11 cellular contexts compared by ENCODE assay signal in genomic region chr3:114417682-114418081, GRCh38.
DNase-seq lines count a peak whose midpoint lies in the region; ATAC-seq and TF ChIP-seq lines count a peak whose summit lies in the region.
"Had no signal": no experiment of that assay in that cellular context is flagged by ENCODE, and none has a peak within 500 bp of the region (broad histone marks: within the 10 kb centered on the region; RNA-seq: fewer than 3 reads in every experiment).

No MANE protein-coding gene starts in this region.

- H3K4me3 Mint-ChIP-seq in activated CD8-positive, alpha-beta T cell treated with anti-CD3 and anti-CD28 coated beads for 36 hours, result no peak overlapping the region
- no peak overlapping the region for H3K4me3 Mint-ChIP-seq in activated CD8-positive, alpha-beta T cell treated with anti-CD3 and anti-CD28 coated beads, Interleukin-2, amount 10 ng/mL, durations not matched to agents 7 days and 5 days
- peak overlapping the region; percentile 54 for H3K4me3 Mint-ChIP-seq in activated naive CD8-positive, alpha-beta T cell treated with anti-CD3 and anti-CD28 coated beads, Interleukin-2, amount 50 U/mL, for 24 hours
- H3K4me3 Mint-ChIP-seq in stimulated activated naive CD8-positive, alpha-beta T cell treated with anti-CD3 and anti-CD28 coated beads, Interleukin-15, amount 100 ng/mL, for 72 hours, result peak overlapping the region; percentile 61 to 66

- intact Hi-C loops in activated CD8-positive, alpha-beta T cell treated with anti-CD3 and anti-CD28 coated beads for 36 hours (cut with micrococcal nuclease), result loop anchor here (1.0 to 5.0 kb wide), 3 partner anchors 34 to 205 kb away; no protein-coding TSS in a partner anchor

- no peaks in the 10 kb centered on the region for H3K36me3 Mint-ChIP-seq in activated CD8-positive, alpha-beta T cell treated with anti-CD3 and anti-CD28 coated beads for 36 hours (ENCODE audit: low read depth)
- H3K36me3 Mint-ChIP-seq in activated CD8-positive, alpha-beta T cell treated with anti-CD3 and anti-CD28 coated beads, Interleukin-2, amount 10 ng/mL, durations not matched to agents 7 days and 5 days (ENCODE audit: low read depth), result no peaks in the 10 kb centered on the region
- H3K36me3 Mint-ChIP-seq in activated naive CD8-positive, alpha-beta T cell treated with anti-CD3 and anti-CD28 coated beads, Interleukin-2, amount 50 U/mL, for 24 hours (ENCODE audit: low read depth), result no peaks in the 10 kb centered on the region
- H3K36me3 Mint-ChIP-seq: activated naive CD4-positive, alpha-beta T cell treated with anti-CD3 and anti-CD28 coated beads, Interleukin-2, amount 50 U/mL, for 72 hours had no signal

- CTCF ChIA-PET in activated CD8-positive, alpha-beta T cell treated with anti-CD3 and anti-CD28 coated beads for 36 hours (lab: Charles Lee), result interaction anchor here (0.7 to 11.0 kb wide), 27 partner anchors 9 to 411 kb away, joined by 3 to 175 read pairs (median 5); no protein-coding TSS in a partner anchor
- CTCF ChIA-PET in activated CD8-positive, alpha-beta T cell treated with anti-CD3 and anti-CD28 coated beads, Interleukin-2, amount 10 ng/mL, durations not matched to agents 7 days and 5 days (lab: Charles Lee), result interaction anchor here (1.0 to 11.6 kb wide), 23 partner anchors 9 to 573 kb away, joined by 3 to 252 read pairs (median 11); partner anchors contain the start of gene TIGIT

- POLR2A ChIA-PET in activated CD8-positive, alpha-beta T cell treated with anti-CD3 and anti-CD28 coated beads for 36 hours (lab: Charles Lee), result no interaction called here
- POLR2A ChIA-PET in activated CD8-positive, alpha-beta T cell treated with anti-CD3 and anti-CD28 coated beads, Interleukin-2, amount 10 ng/mL, durations not matched to agents 7 days and 5 days (lab: Charles Lee), result interaction anchor here (1.0 kb wide), 1 partner anchor 127 kb away, joined by 4 read pairs; no protein-coding TSS in a partner anchor

- H3K9me3 Mint-ChIP-seq in activated CD8-positive, alpha-beta T cell treated with anti-CD3 and anti-CD28 coated beads for 36 hours, result no peaks in the 10 kb centered on the region
- no peaks in the 10 kb centered on the region for H3K9me3 Mint-ChIP-seq in activated CD8-positive, alpha-beta T cell treated with anti-CD3 and anti-CD28 coated beads, Interleukin-2, amount 10 ng/mL, durations not matched to agents 7 days and 5 days (ENCODE audit: insufficient read depth)
- H3K9me3 Mint-ChIP-seq in activated naive CD8-positive, alpha-beta T cell treated with anti-CD3 and anti-CD28 coated beads, Interleukin-2, amount 50 U/mL, for 24 hours, result no peaks in the 10 kb centered on the region
- H3K9me3 Mint-ChIP-seq in stimulated activated naive CD8-positive, alpha-beta T cell treated with anti-CD3 and anti-CD28 coated beads, Interleukin-15, amount 100 ng/mL, for 72 hours, result no peaks in the 10 kb centered on the region
- H3K9me3 Mint-ChIP-seq: activated naive CD4-positive, alpha-beta T cell treated with anti-CD3 and anti-CD28 coated beads, Interleukin-2, amount 50 U/mL, for 72 hours had no signal

- peaks cover 44% of the 10 kb centered on the region for H3K4me1 Mint-ChIP-seq in activated CD8-positive, alpha-beta T cell treated with anti-CD3 and anti-CD28 coated beads for 36 hours (ENCODE audit: low read depth)
- H3K4me1 Mint-ChIP-seq in activated CD8-positive, alpha-beta T cell treated with anti-CD3 and anti-CD28 coated beads, Interleukin-2, amount 10 ng/mL, durations not matched to agents 7 days and 5 days (ENCODE audit: low read depth), result peaks cover 6% of the 10 kb centered on the region
- H3K4me1 Mint-ChIP-seq in activated naive CD8-positive, alpha-beta T cell treated with anti-CD3 and anti-CD28 coated beads, Interleukin-2, amount 50 U/mL, for 24 hours, result peaks cover 63% of the 10 kb centered on the region
- peaks cover 67% of the 10 kb centered on the region for H3K4me1 Mint-ChIP-seq in stimulated activated naive CD8-positive, alpha-beta T cell treated with anti-CD3 and anti-CD28 coated beads, Interleukin-15, amount 100 ng/mL, for 72 hours

- ATAC-seq in activated CD8-positive, alpha-beta T cell treated with anti-CD3 and anti-CD28 coated beads for 36 hours, result no peak
- no peak for ATAC-seq in activated CD8-positive, alpha-beta T cell treated with anti-CD3 and anti-CD28 coated beads, Interleukin-2, amount 10 ng/mL, durations not matched to agents 7 days and 5 days
- ATAC-seq in HG02885 (IDR thresholded peaks at IDR 0.05; ENCODE audit: poor library complexity, unreplicated experiment) (peak; percentile 9), esophagus mucosa (no peak)
- no peak for ATAC-seq in activated naive CD8-positive, alpha-beta T cell treated with anti-CD3 and anti-CD28 coated beads, Interleukin-2, amount 50 U/mL, for 24 hours
- ATAC-seq in stimulated activated naive CD8-positive, alpha-beta T cell treated with anti-CD3 and anti-CD28 coated beads, Interleukin-15, amount 100 ng/mL, for 72 hours, result peak; percentile 52
- ATAC-seq: A549 had no signal

- H3K27ac Mint-ChIP-seq in activated CD8-positive, alpha-beta T cell treated with anti-CD3 and anti-CD28 coated beads for 36 hours, result peak overlapping the region; percentile 80
- H3K27ac Mint-ChIP-seq in activated CD8-positive, alpha-beta T cell treated with anti-CD3 and anti-CD28 coated beads, Interleukin-2, amount 10 ng/mL, durations not matched to agents 7 days and 5 days, result no peak overlapping the region
- peak overlapping the region; percentile 92 for H3K27ac Mint-ChIP-seq in activated naive CD8-positive, alpha-beta T cell treated with anti-CD3 and anti-CD28 coated beads, Interleukin-2, amount 50 U/mL, for 24 hours
- peak overlapping the region in 1 of 2 donors; percentile 52 for H3K27ac Mint-ChIP-seq in stimulated activated naive CD8-positive, alpha-beta T cell treated with anti-CD3 and anti-CD28 coated beads, Interleukin-15, amount 100 ng/mL, for 72 hours

- no peak for DNase-seq in activated CD8-positive, alpha-beta T cell treated with anti-CD3 and anti-CD28 coated beads for 36 hours
- DNase-seq in activated CD8-positive, alpha-beta T cell treated with anti-CD3 and anti-CD28 coated beads, Interleukin-2, amount 10 ng/mL, durations not matched to agents 7 days and 5 days, result no peak
- no peak for DNase-seq in activated naive CD8-positive, alpha-beta T cell treated with anti-CD3 and anti-CD28 coated beads, Interleukin-2, amount 50 U/mL, for 24 hours
- no peak for DNase-seq in stimulated activated naive CD8-positive, alpha-beta T cell treated with anti-CD3 and anti-CD28 coated beads, Interleukin-15, amount 100 ng/mL, for 72 hours
- DNase-seq in effector CD4-positive, alpha-beta T cell, result no peak
- no peak for DNase-seq in GM19238 (ENCODE audit: insufficient read length, low spot score)
- DNase-seq: NCI-H1436 had no signal

- no peaks in the 10 kb centered on the region for H3K27me3 Mint-ChIP-seq in activated CD8-positive, alpha-beta T cell treated with anti-CD3 and anti-CD28 coated beads for 36 hours
- no peaks in the 10 kb centered on the region for H3K27me3 Mint-ChIP-seq in activated CD8-positive, alpha-beta T cell treated with anti-CD3 and anti-CD28 coated beads, Interleukin-2, amount 10 ng/mL, durations not matched to agents 7 days and 5 days (ENCODE audit: low read depth)
- H3K27me3 Mint-ChIP-seq in activated naive CD8-positive, alpha-beta T cell treated with anti-CD3 and anti-CD28 coated beads, Interleukin-2, amount 50 U/mL, for 24 hours, result no peaks in the 10 kb centered on the region
- no peaks in the 10 kb centered on the region for H3K27me3 Mint-ChIP-seq in stimulated activated naive CD8-positive, alpha-beta T cell treated with anti-CD3 and anti-CD28 coated beads, Interleukin-15, amount 100 ng/mL, for 72 hours

- no peak for TF ChIP-seq CTCF in activated CD8-positive, alpha-beta T cell treated with anti-CD3 and anti-CD28 coated beads for 36 hours (IDR thresholded peaks at IDR 0.05)

Comparison
In these comparisons a context has a peak if more than half of its experiments do, and no peak if none do; other contexts are left out.
1. ATAC-seq: peak in HG02885 (single experiment) and stimulated activated naive CD8-positive, alpha-beta T cell treated with anti-CD3 and anti-CD28 coated beads, Interleukin-15, amount 100 ng/mL, for 72 hours (single experiment); none in activated CD8-positive, alpha-beta T cell treated with anti-CD3 and anti-CD28 coated beads for 36 hours (single experiment), activated CD8-positive, alpha-beta T cell treated with anti-CD3 and anti-CD28 coated beads, Interleukin-2, amount 10 ng/mL, durations not matched to agents 7 days and 5 days (single experiment), activated naive CD8-positive, alpha-beta T cell treated with anti-CD3 and anti-CD28 coated beads, Interleukin-2, amount 50 U/mL, for 24 hours (single experiment) and esophagus mucosa (single experiment).
2. H3K4me3 Mint-ChIP-seq: peak in activated naive CD8-positive, alpha-beta T cell treated with anti-CD3 and anti-CD28 coated beads, Interleukin-2, amount 50 U/mL, for 24 hours (single experiment) and stimulated activated naive CD8-positive, alpha-beta T cell treated with anti-CD3 and anti-CD28 coated beads, Interleukin-15, amount 100 ng/mL, for 72 hours (2 of 2); none in activated CD8-positive, alpha-beta T cell treated with anti-CD3 and anti-CD28 coated beads for 36 hours (single experiment) and activated CD8-positive, alpha-beta T cell treated with anti-CD3 and anti-CD28 coated beads, Interleukin-2, amount 10 ng/mL, durations not matched to agents 7 days and 5 days (single experiment).